20 cellular contexts compared by ENCODE assay signal in genomic region chr12:96486751-96487150, GRCh38. TPM values are rescaled to one million over a fixed set of nuclear protein-coding genes. Genes with fewer than 3 reads are reported as not detected.
DNase-seq lines count a peak whose midpoint lies in the region; ATAC-seq, FAIRE-seq and TF ChIP-seq lines count a peak whose summit lies in the region.
"Had no signal": no experiment of that assay in that cellular context is flagged by ENCODE, and none has a peak within 500 bp of the region (broad histone marks: within the 10 kb centered on the region; RNA-seq: fewer than 3 reads in every experiment).

No MANE protein-coding gene starts in this region.

- H4K20me1 ChIP-seq in fibroblast of lung (ENCODE audit: control insufficient read depth, extremely low read depth, insufficient read depth, low read length), result no peaks in the 10 kb centered on the region

- ATAC-seq in A549 (no peak), WTC11 (no peak), lower lobe of right lung (no peak)

- POLR2A ChIA-PET in A549 (lab: Yijun Ruan, JAX), result interaction anchor here (0.9 kb wide), 1 partner anchor 267 kb away, joined by 3 read pairs; no protein-coding TSS in a partner anchor
- POLR2A ChIA-PET in WTC11 (lab: Charles Lee), result no interaction called here

- peaks cover 30% of the 10 kb centered on the region for H3K4me1 ChIP-seq in A549
- H3K4me1 ChIP-seq in fibroblast of lung (ENCODE audit: control insufficient read depth, extremely low read depth, insufficient read depth, low read length), result peaks cover 5% of the 10 kb centered on the region
- H3K4me1 ChIP-seq in tibial artery, result peaks cover 0 to 9% (median 5%) of the 10 kb centered on the region in 4 donors
- H3K4me1 ChIP-seq in lower lobe of right lung, result peaks cover 17% of the 10 kb centered on the region

- H3K27me3 Mint-ChIP-seq in HFFc6 (ENCODE audit: insufficient read depth), result peaks cover 2% of the 10 kb centered on the region; the same call in 1 of the 2 replicates
- H3K27me3 Mint-ChIP-seq in WTC11 (ENCODE audit: low read depth), result peaks cover 11% of the 10 kb centered on the region

- no peaks in the 10 kb centered on the region for H3K27me3 ChIP-seq in fibroblast of lung (ENCODE audit: control insufficient read depth, insufficient read depth, low read length)
- no peaks in the 10 kb centered on the region for H3K27me3 ChIP-seq in tibial artery
- no peaks in the 10 kb centered on the region for H3K27me3 ChIP-seq in lower lobe of right lung (ENCODE audit: low read depth)

- no peak for TF ChIP-seq CTCF in A549 (IDR thresholded peaks at IDR 0.05)
- TF ChIP-seq CTCF in HFFc6 (IDR thresholded peaks at IDR 0.05), result no peak
- TF ChIP-seq CTCF in WTC11 (IDR thresholded peaks at IDR 0.05), result no peak
- no peak for TF ChIP-seq CTCF in fibroblast of lung (conservative IDR thresholded peaks at IDR 0.05 in 1 of 2, IDR thresholded peaks at IDR 0.05 in 1 of 2; ENCODE audit: low read depth in 1 of 2, low read length in 2 of 2)
- TF ChIP-seq CTCF in tibial artery (IDR thresholded peaks at IDR 0.05), result no peak
- no peak for TF ChIP-seq CTCF in lower lobe of right lung (IDR thresholded peaks at IDR 0.05)

- H3K27ac ChIP-seq in A549, result peak overlapping the region; percentile 23 to 73; a peak in 3 of 6 replicates
- peak overlapping the region; percentile 19 for H3K27ac ChIP-seq in fibroblast of lung (ENCODE audit: insufficient read depth, low read length)
- no peak overlapping the region for H3K27ac ChIP-seq in tibial artery
- no peak overlapping the region for H3K27ac ChIP-seq in lower lobe of right lung

- intact Hi-C loops in tibial artery (cut with DNase I; ENCODE audit: low total_unique reads), result no loop called here
- intact Hi-C loops in lower lobe of right lung (cut with DNase I), result no loop called here

- DNase-seq in A549 (ENCODE audit: low read depth in 1 of 2, low spot score in 1 of 2) (no peak), HFFc6 (no peak), WTC11 (ENCODE audit: low spot score) (no peak), fibroblast of lung (ENCODE audit: low read depth in 2 of 2) (no peak), tibial artery (no peak), islet precursor cell (no peak), lower lobe of right lung (no peak), NCI-H524 treated with DMSO at 0.1 percent for 48 hours (lab: John Stamatoyannopoulos, UW) (no peak)
- DNase-seq: CD4-positive, CD25-positive, alpha-beta regulatory T cell; DMS79; GOT3; Karpas-422; NCI-H1694; NCI-H2081; NCI-H2171; NCI-H345; NCI-H524; NCI-H82; SHP77 had no signal

- no peak for FAIRE-seq in A549 (lab: Jason Lieb, UNC)

- no peak overlapping the region for H3K9ac ChIP-seq in fibroblast of lung (ENCODE audit: insufficient read depth, low read length)

- H3K9me3 ChIP-seq in A549 (no peaks in the 10 kb centered on the region), fibroblast of lung (ENCODE audit: control insufficient read depth, insufficient read depth, low read depth, low read length) (no peaks in the 10 kb centered on the region), tibial artery (no peaks in the 10 kb centered on the region), lower lobe of right lung (no peaks in the 10 kb centered on the region)

- H3K4me1 Mint-ChIP-seq in HFFc6 (ENCODE audit: low read depth) (peaks cover 74% of the 10 kb centered on the region), WTC11 (peaks cover 7% of the 10 kb centered on the region)

- H3K36me3 Mint-ChIP-seq in HFFc6 (ENCODE audit: low read depth), result no peaks in the 10 kb centered on the region
- no peaks in the 10 kb centered on the region for H3K36me3 Mint-ChIP-seq in WTC11
- H3K36me3 Mint-ChIP-seq: CD4-positive, CD25-positive, alpha-beta regulatory T cell; IgD-negative memory B cell had no signal

- H3K4me2 ChIP-seq in A549 (peak overlapping the region; percentile 59), fibroblast of lung (ENCODE audit: extremely low read depth, insufficient read depth, low read length) (no peak overlapping the region)

- H2AFZ ChIP-seq in fibroblast of lung (ENCODE audit: low read length), result no peak overlapping the region

- H3K4me3 ChIP-seq in A549 (no peak overlapping the region), fibroblast of lung (replicated peaks in 1 of 4; ENCODE audit: control extremely low read depth in 1 of 4, insufficient read depth in 1 of 4, low read depth in 3 of 4, low read length in 4 of 4) (no peak overlapping the region), tibial artery (no peak overlapping the region), lower lobe of right lung (no peak overlapping the region)

- no peak for TF ChIP-seq RAD21 in A549 (conservative IDR thresholded peaks at IDR 0.05 in 1 of 2, IDR thresholded peaks at IDR 0.05 in 1 of 2)

- no peaks in the 10 kb centered on the region for H3K79me2 ChIP-seq in fibroblast of lung (ENCODE audit: control insufficient read depth, insufficient read depth, low read length)

- H3K4me3 Mint-ChIP-seq in HFFc6, result no peak overlapping the region
- H3K4me3 Mint-ChIP-seq in WTC11, result no peak overlapping the region

- CTCF ChIA-PET in A549 (lab: Yijun Ruan, JAX) (interaction anchor here (0.6 to 1.1 kb wide), 3 partner anchors 11 to 140 kb away, joined by 3 to 4 read pairs (median 3); no protein-coding TSS in a partner anchor), WTC11 (lab: Charles Lee) (no interaction called here)

- no peak for TF ChIP-seq EP300 in A549 (IDR thresholded peaks at IDR 0.05)

- H3K36me3 ChIP-seq in fibroblast of lung (ENCODE audit: control insufficient read depth, insufficient read depth, low read length) (no peaks in the 10 kb centered on the region), tibial artery (no peaks in the 10 kb centered on the region), lower lobe of right lung (no peaks in the 10 kb centered on the region)

- no peaks in the 10 kb centered on the region for H3K9me3 Mint-ChIP-seq in HFFc6
- H3K9me3 Mint-ChIP-seq in WTC11, result no peaks in the 10 kb centered on the region
- H3K9me3 Mint-ChIP-seq: CD4-positive, CD25-positive, alpha-beta regulatory T cell; IgD-negative memory B cell had no signal

- WGBS in A549 (ENCODE audit: missing lambda C conversion rate), result 44% methylated on average over 7 of the region's 7 CpGs

- no peak for TF ChIP-seq POLR2A in A549 (IDR thresholded peaks at IDR 0.05; ENCODE audit: low read length)

- H3K27ac Mint-ChIP-seq in HFFc6 (peak overlapping the region; percentile 98), WTC11 (no peak overlapping the region)

TF ChIP-seq in A549, 52 proteins besides CTCF, POLR2A, EP300 and RAD21:
- TF ChIP-seq ZC3H11A (IDR thresholded peaks at IDR 0.05), result peak; percentile 37
- TF ChIP-seq HOXA7 (CRISPR knock-in tag; IDR thresholded peaks at IDR 0.05), result no peak
TF ChIP-seq in A549: peak in this region for 1.

TF ChIP-seq in WTC11, 78 proteins besides CTCF, POLR2A, EP300 and RAD21:
- no peak for TF ChIP-seq TEAD4 (CRISPR knock-in tag; IDR thresholded peaks at IDR 0.05)
- TF ChIP-seq MYBL2 (CRISPR knock-in tag; IDR thresholded peaks at IDR 0.05), result no peak
- TF ChIP-seq PRRX2 (CRISPR knock-in tag; IDR thresholded peaks at IDR 0.05), result no peak
- peak; percentile 43; the same call in 1 of the 2 replicates for TF ChIP-seq HMGA2 (CRISPR knock-in tag; IDR thresholded peaks at IDR 0.05)
- no peak for TF ChIP-seq MAX (CRISPR knock-in tag; IDR thresholded peaks at IDR 0.05)
- TF ChIP-seq E2F4 (CRISPR knock-in tag; IDR thresholded peaks at IDR 0.05; ENCODE audit: borderline replicate concordance, low read depth), result no peak

RNA-seq across cellular contexts. Expression of gene CFAP54, which starts 2.6 kb away (rescaled TPM):
- 1.2 and 1.7 TPM in 2 replicates for polyA plus RNA-seq in A549 (2011; rRNA removed)
- polyA plus RNA-seq in A549 (2012; cell fraction: cytosol; rRNA removed), result 0.61 and 0.87 TPM in 2 replicates
- polyA plus RNA-seq in A549 (2012; cell fraction: nucleus; rRNA removed), result 1.2 and 1.3 TPM in 2 replicates
- 0.68 to 0.91 TPM (median 0.70 TPM) in 3 replicates for polyA plus RNA-seq in A549 (2017; fragmentation: RNase III; extraction: RNeasy Plus Mini Kit Qiagen cat#74134 plus additional on column Dnase treatment)
- polyA minus RNA-seq in A549 (2011; rRNA and poly(A)+ RNA removed), result 0.73 and 1.2 TPM in 2 replicates
- under 1 TPM; 0.40 to 0.66 (median 0.56) TPM for total RNA-seq in HFFc6 (2021; fragmentation: NEBNext Ultra II Directional; extraction: Animal tissue kit (Norgen Biotek cat#: 25700))
- total RNA-seq in WTC11 (2021), result 0.09 to 0.34 TPM (median 0.32 TPM) in 3 replicates
- 5.1 and 7.1 TPM in 2 replicates for total RNA-seq in fibroblast of lung
- 0.62 and 0.93 TPM in 2 replicates for polyA plus RNA-seq in fibroblast of lung
- 0.54 and 0.83 TPM in 2 replicates for polyA plus RNA-seq in fibroblast of lung (2012)
- polyA minus RNA-seq in fibroblast of lung (ENCODE audit: low replicate concordance), result 0.08 TPM in 1 of 2 replicates, not detected in the other
- 7.9 TPM for total RNA-seq in lower lobe of right lung

Comparison
In these comparisons a context has a peak if more than half of its experiments do, and no peak if none do; other contexts are left out.
1. H3K27ac ChIP-seq: peak in A549 (2 of 2) and fibroblast of lung (single experiment); none in tibial artery (0 of 2) and lower lobe of right lung (single experiment).